In genomic region chr16:84511821-84512220, GRCh38 we compare ENCODE assay signal across 7 cellular contexts. TPM values are rescaled to one million over a fixed set of nuclear protein-coding genes. Genes with fewer than 3 reads are reported as not detected.
DNase-seq lines count a peak whose midpoint lies in the region; ATAC-seq and TF ChIP-seq lines count a peak whose summit lies in the region.

No MANE protein-coding gene starts in this region.

- H3K36me3 Mint-ChIP-seq in CD4-positive, alpha-beta T cell (ENCODE audit: low read depth) = no peaks in the 10 kb centered on the region
- H3K36me3 Mint-ChIP-seq in HFFc6 (ENCODE audit: low read depth) = no peaks in the 10 kb centered on the region
- peaks cover 13% of the 10 kb centered on the region for H3K36me3 Mint-ChIP-seq in activated T-helper 2 cell treated with anti-CD3 and anti-CD28 coated beads, Interferon-gamma antibody, Interleukin-2, Interleukin-4, amounts not matched to agents 10 μg/mL and 5 μg/mL and 100 μg/mL, durations not matched to agents 14 hours and 24 hours and 36 hours (ENCODE audit: low read depth)

- ATAC-seq in CD4-positive, alpha-beta T cell (ENCODE audit: poor library complexity) = no peak
- ATAC-seq in HG02885 (IDR thresholded peaks at IDR 0.05; ENCODE audit: poor library complexity, unreplicated experiment) (no peak), HG03097 (IDR thresholded peaks at IDR 0.05; ENCODE audit: low FRiP score, unreplicated experiment) (no peak)

- no peak overlapping the region for H3K4me3 Mint-ChIP-seq in CD4-positive, alpha-beta T cell
- no peak overlapping the region; the same call in 1 of the 2 replicates for H3K4me3 Mint-ChIP-seq in HFFc6
- H3K4me3 Mint-ChIP-seq in activated T-helper 2 cell treated with anti-CD3 and anti-CD28 coated beads, Interferon-gamma antibody, Interleukin-2, Interleukin-4, amounts not matched to agents 10 μg/mL and 5 μg/mL and 100 μg/mL, durations not matched to agents 14 hours and 24 hours and 36 hours (ENCODE audit: low read depth) = no peak overlapping the region

- H3K9me3 ChIP-seq in CD4-positive, alpha-beta T cell (ENCODE audit: control insufficient read depth, low read length) = no peaks in the 10 kb centered on the region
- H3K9me3 ChIP-seq in osteoblast (ENCODE audit: low read depth, low read length) (no peaks in the 10 kb centered on the region), right atrium auricular region (no peaks in the 10 kb centered on the region)

- no peaks in the 10 kb centered on the region for H4K20me1 ChIP-seq in osteoblast (ENCODE audit: insufficient read depth, low read length)

- H2AFZ ChIP-seq in osteoblast (ENCODE audit: low read length) = no peak overlapping the region

- no peaks in the 10 kb centered on the region for H3K36me3 ChIP-seq in osteoblast (ENCODE audit: insufficient read depth, low read length)
- no peaks in the 10 kb centered on the region for H3K36me3 ChIP-seq in right atrium auricular region

- no peak overlapping the region for H3K4me3 ChIP-seq in osteoblast (ENCODE audit: insufficient read depth, low read length)
- H3K4me3 ChIP-seq in right atrium auricular region = no peak overlapping the region

- peaks cover 21% of the 10 kb centered on the region for H3K4me1 ChIP-seq in osteoblast (ENCODE audit: insufficient read depth, low read length)
- peaks cover 0 to 6% of the 10 kb centered on the region in 2 donors for H3K4me1 ChIP-seq in right atrium auricular region

- DNase-seq in CD4-positive, alpha-beta T cell = no peak
- no peak for DNase-seq in HFFc6
- no peak for DNase-seq in activated T-helper 2 cell treated with anti-CD3 and anti-CD28 coated beads, Interferon-gamma antibody, Interleukin-2, Interleukin-4, amounts not matched to agents 10 μg/mL and 5 μg/mL and 100 μg/mL, durations not matched to agents 14 hours and 24 hours and 36 hours (ENCODE audit: low spot score)
- no peak for DNase-seq in osteoblast (ENCODE audit: insufficient read length, low spot score, missing footprints)
- no peak for DNase-seq in right atrium auricular region (ENCODE audit: low spot score)

- H3K27me3 Mint-ChIP-seq in CD4-positive, alpha-beta T cell = no peaks in the 10 kb centered on the region
- H3K27me3 Mint-ChIP-seq in HFFc6 (ENCODE audit: insufficient read depth) = peaks cover 3% of the 10 kb centered on the region
- no peaks in the 10 kb centered on the region for H3K27me3 Mint-ChIP-seq in activated T-helper 2 cell treated with anti-CD3 and anti-CD28 coated beads, Interferon-gamma antibody, Interleukin-2, Interleukin-4, amounts not matched to agents 10 μg/mL and 5 μg/mL and 100 μg/mL, durations not matched to agents 14 hours and 24 hours and 36 hours (ENCODE audit: low read depth)

- H3K27me3 ChIP-seq in CD4-positive, alpha-beta T cell (ENCODE audit: control insufficient read depth, insufficient read depth, low read length) = no peaks in the 10 kb centered on the region
- H3K27me3 ChIP-seq in osteoblast (ENCODE audit: insufficient read depth, low read length) (no peaks in the 10 kb centered on the region), right atrium auricular region (no peaks in the 10 kb centered on the region)

- peaks cover 72% of the 10 kb centered on the region for H3K4me1 Mint-ChIP-seq in CD4-positive, alpha-beta T cell (ENCODE audit: low read depth)
- peaks cover 41% of the 10 kb centered on the region for H3K4me1 Mint-ChIP-seq in HFFc6 (ENCODE audit: low read depth)
- peaks cover 70% of the 10 kb centered on the region for H3K4me1 Mint-ChIP-seq in activated T-helper 2 cell treated with anti-CD3 and anti-CD28 coated beads, Interferon-gamma antibody, Interleukin-2, Interleukin-4, amounts not matched to agents 10 μg/mL and 5 μg/mL and 100 μg/mL, durations not matched to agents 14 hours and 24 hours and 36 hours (ENCODE audit: low read depth)

- peak overlapping the region; percentile 82 for H3K4me2 ChIP-seq in osteoblast (ENCODE audit: insufficient read depth, low read length)

- H3K79me2 ChIP-seq in osteoblast (ENCODE audit: insufficient read depth, low read length) = no peaks in the 10 kb centered on the region

- no peak overlapping the region for H3K27ac ChIP-seq in CD4-positive, alpha-beta T cell (ENCODE audit: low read depth, low read length)
- no peak overlapping the region for H3K27ac ChIP-seq in osteoblast (ENCODE audit: low read depth, low read length)
- H3K27ac ChIP-seq in right atrium auricular region = no peak overlapping the region

- H3K27ac Mint-ChIP-seq in CD4-positive, alpha-beta T cell = peak overlapping the region; percentile 80
- H3K27ac Mint-ChIP-seq in HFFc6 = peak overlapping the region; percentile 47; the same call in 1 of the 2 replicates
- peak overlapping the region; percentile 74 for H3K27ac Mint-ChIP-seq in activated T-helper 2 cell treated with anti-CD3 and anti-CD28 coated beads, Interferon-gamma antibody, Interleukin-2, Interleukin-4, amounts not matched to agents 10 μg/mL and 5 μg/mL and 100 μg/mL, durations not matched to agents 14 hours and 24 hours and 36 hours

- H3K9me3 Mint-ChIP-seq in CD4-positive, alpha-beta T cell = no peaks in the 10 kb centered on the region
- H3K9me3 Mint-ChIP-seq in HFFc6 = no peaks in the 10 kb centered on the region
- H3K9me3 Mint-ChIP-seq in activated T-helper 2 cell treated with anti-CD3 and anti-CD28 coated beads, Interferon-gamma antibody, Interleukin-2, Interleukin-4, amounts not matched to agents 10 μg/mL and 5 μg/mL and 100 μg/mL, durations not matched to agents 14 hours and 24 hours and 36 hours = no peaks in the 10 kb centered on the region

- CTCF ChIA-PET in CD4-positive, alpha-beta T cell (lab: Charles Lee) = interaction anchor here (0.7 to 3.7 kb wide), 5 partner anchors 9 to 110 kb away, joined by 3 to 32 read pairs (median 3); partner anchors contain the start of gene COTL1

- intact Hi-C loops in CD4-positive, alpha-beta T cell (cut with DNase I, micrococcal nuclease) = loop anchor here (1.0 to 10.0 kb wide), 6 partner anchors 45 to 215 kb away; partner anchors contain the start of gene COTL1 (in 1 of the 2)
- intact Hi-C loops in activated T-helper 2 cell treated with anti-CD3 and anti-CD28 coated beads, Interferon-gamma antibody, Interleukin-2, Interleukin-4, amounts not matched to agents 10 μg/mL and 5 μg/mL and 100 μg/mL, durations not matched to agents 14 hours and 24 hours and 36 hours (cut with micrococcal nuclease) = loop anchor here (1.0 to 5.0 kb wide), 2 partner anchors 110 to 225 kb away; no protein-coding TSS in a partner anchor

- no peak for TF ChIP-seq CTCF in CD4-positive, alpha-beta T cell (IDR thresholded peaks at IDR 0.05)
- TF ChIP-seq CTCF in HFFc6 (IDR thresholded peaks at IDR 0.05) (no peak), osteoblast (IDR thresholded peaks at IDR 0.05; ENCODE audit: extremely low read depth, low read depth, low read length) (no peak), right atrium auricular region (IDR thresholded peaks at IDR 0.05) (no peak)

- POLR2A ChIA-PET in CD4-positive, alpha-beta T cell (lab: Charles Lee) = interaction anchor here (1.5 kb wide), 2 partner anchors 105 to 137 kb away, joined by 3 read pairs; no protein-coding TSS in a partner anchor

RNA-seq across cellular contexts. Expression of gene MEAK7, which starts 7.4 kb away (rescaled TPM):
- 1 to 10 TPM; 1.9 to 3.7 TPM for total RNA-seq in CD4-positive, alpha-beta T cell
- total RNA-seq in HFFc6 (2021; fragmentation: NEBNext Ultra II Directional; extraction: Animal tissue kit (Norgen Biotek cat#: 25700)) = 10 to 100 TPM; 45.6 to 57.3 (median 50.8) TPM
- 15.4 and 19.4 TPM in 2 replicates for total RNA-seq in activated T-helper 2 cell treated with anti-CD3 and anti-CD28 coated beads, Interferon-gamma antibody, Interleukin-2, Interleukin-4, amounts not matched to agents 10 μg/mL and 5 μg/mL and 100 μg/mL, durations not matched to agents 14 hours and 24 hours and 36 hours
- total RNA-seq in osteoblast = 24.2 and 27.7 TPM in 2 replicates
- total RNA-seq in right atrium auricular region = 1 to 10 TPM; 5.3 to 6.9 TPM
